Comparison of ENCODE assay signal across 15 cellular contexts in genomic region chr14:101221549-101222160, GRCh38.
"Had no signal": no experiment of that assay in that cellular context is flagged by ENCODE, and none has a peak within 500 bp of the region (broad histone marks: within the 10 kb centered on the region; RNA-seq: fewer than 3 reads in every experiment).

No MANE protein-coding gene starts in this region.

- H3K27me3 ChIP-seq: transverse colon had no signal

- H2AFZ ChIP-seq: parathyroid adenoma had no signal

- H3K9ac ChIP-seq: parathyroid adenoma had no signal

- DNase-seq: activated CD8-positive, alpha-beta T cell treated with anti-CD3 and anti-CD28 coated beads for 36 hours; activated naive CD4-positive, alpha-beta T cell; activated naive CD8-positive, alpha-beta T cell treated with anti-CD3 and anti-CD28 coated beads, Interleukin-2, amount 10 ng/mL, durations not matched to agents 7 days and 5 days; anterior cingulate cortex; effector CD8-positive, alpha-beta T cell; foreskin melanocyte; lower lobe of right lung; stimulated activated CD4-positive, alpha-beta T cell treated with anti-CD3 and anti-CD28 coated beads, Interleukin-4, amount 100 ng/mL, for 24 hours; stimulated activated naive CD4-positive, alpha-beta T cell treated with Interleukin-2 at 50 U/mL for 16 hours; transverse colon; WERI-Rb-1 had no signal

- H3K27ac Mint-ChIP-seq: activated CD8-positive, alpha-beta T cell treated with anti-CD3 and anti-CD28 coated beads for 36 hours; activated naive CD8-positive, alpha-beta T cell treated with anti-CD3 and anti-CD28 coated beads, Interleukin-2, amount 10 ng/mL, durations not matched to agents 7 days and 5 days; activated T-helper 1 cell treated with anti-CD3 and anti-CD28 coated beads, Interleukin-12 subunit alpha, Interleukin-12 subunit beta, Interleukin-2, Interleukin-4 antibody, amounts not matched to agents 30 ng/mL and 10 ng/mL and 1 ng/mL, durations not matched to agents 14 hours and 24 hours and 36 hours; T-helper 1 cell treated with Interleukin-12 subunit alpha and Interleukin-12 subunit beta and Interleukin-4 antibody, amounts not matched to agents 30 μg/mL and 1 μg/mL, for 36 hours had no signal

- H3K4me1 ChIP-seq: lower lobe of right lung, parathyroid adenoma had no signal

- H3K36me3 Mint-ChIP-seq: activated naive CD8-positive, alpha-beta T cell treated with anti-CD3 and anti-CD28 coated beads, Interleukin-2, amount 10 ng/mL, durations not matched to agents 7 days and 5 days had no signal

- H3K9me3 Mint-ChIP-seq: activated CD8-positive, alpha-beta T cell treated with anti-CD3 and anti-CD28 coated beads for 36 hours; activated naive CD8-positive, alpha-beta T cell treated with anti-CD3 and anti-CD28 coated beads, Interleukin-2, amount 10 ng/mL, durations not matched to agents 7 days and 5 days; activated T-helper 1 cell treated with anti-CD3 and anti-CD28 coated beads, Interleukin-12 subunit alpha, Interleukin-12 subunit beta, Interleukin-2, Interleukin-4 antibody, amounts not matched to agents 30 ng/mL and 10 ng/mL and 1 ng/mL, durations not matched to agents 14 hours and 24 hours and 36 hours; T-helper 1 cell treated with Interleukin-12 subunit alpha and Interleukin-12 subunit beta and Interleukin-4 antibody, amounts not matched to agents 30 μg/mL and 1 μg/mL, for 36 hours had no signal

- H3K4me3 Mint-ChIP-seq: activated CD8-positive, alpha-beta T cell treated with anti-CD3 and anti-CD28 coated beads for 36 hours; activated naive CD8-positive, alpha-beta T cell treated with anti-CD3 and anti-CD28 coated beads, Interleukin-2, amount 10 ng/mL, durations not matched to agents 7 days and 5 days; activated T-helper 1 cell treated with anti-CD3 and anti-CD28 coated beads, Interleukin-12 subunit alpha, Interleukin-12 subunit beta, Interleukin-2, Interleukin-4 antibody, amounts not matched to agents 30 ng/mL and 10 ng/mL and 1 ng/mL, durations not matched to agents 14 hours and 24 hours and 36 hours; T-helper 1 cell treated with Interleukin-12 subunit alpha and Interleukin-12 subunit beta and Interleukin-4 antibody, amounts not matched to agents 30 μg/mL and 1 μg/mL, for 36 hours had no signal

- H3K79me2 ChIP-seq: parathyroid adenoma had no signal

- H3K36me3 ChIP-seq: lower lobe of right lung, transverse colon, WERI-Rb-1 had no signal

- H3K27ac ChIP-seq: lower lobe of right lung, parathyroid adenoma, skin epidermis, transverse colon, WERI-Rb-1 had no signal

- H3K9me3 ChIP-seq: lower lobe of right lung, transverse colon had no signal

- ATAC-seq: activated CD8-positive, alpha-beta T cell treated with anti-CD3 and anti-CD28 coated beads for 36 hours; lower lobe of right lung had no signal

- H3K4me3 ChIP-seq: lower lobe of right lung, skin epidermis, transverse colon had no signal
